In the genomic region with DNA sequence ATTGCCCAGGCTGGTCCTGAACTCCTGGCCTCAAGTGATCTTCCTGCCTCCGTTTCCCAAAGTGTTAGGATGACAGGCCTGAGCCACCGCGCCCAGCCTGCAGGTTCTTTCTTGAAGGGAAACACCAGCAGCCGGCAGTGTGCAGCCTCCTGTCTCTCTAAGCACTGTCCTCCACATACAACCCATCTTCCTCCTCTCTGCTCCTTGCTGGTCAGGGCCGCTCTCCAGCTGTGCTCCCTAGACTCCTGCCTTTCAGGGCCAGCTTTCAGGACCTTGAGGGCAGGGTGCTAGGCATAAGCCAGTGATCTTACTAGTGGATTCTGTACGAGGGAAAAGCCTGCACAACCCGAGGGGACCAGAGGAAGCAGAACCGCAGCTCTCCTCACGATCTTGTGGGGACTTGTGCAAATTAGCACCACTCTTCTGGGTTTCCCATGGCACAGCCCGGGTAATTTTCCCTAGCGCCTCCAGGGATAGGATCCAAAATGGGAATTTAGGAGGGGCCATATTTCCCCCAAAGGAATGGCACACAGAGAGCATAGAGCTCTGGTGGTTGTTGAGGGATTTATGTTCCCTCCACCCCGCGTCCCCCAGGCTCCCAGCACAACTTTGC, we compare ENCODE assay signal across 13 cellular contexts. TPM values are rescaled to one million over a fixed set of nuclear protein-coding genes. Genes with fewer than 3 reads are reported as not detected.
A peak's percentile ranks its signal among the peaks of the same experiment; 100 is the strongest.
DNase-seq lines count a peak whose midpoint lies in the region; ATAC-seq and TF ChIP-seq lines count a peak whose summit lies in the region.
"Had no signal": no experiment of that assay in that cellular context is flagged by ENCODE, and none has a peak within 500 bp of the region (broad histone marks: within the 10 kb centered on the region; RNA-seq: fewer than 3 reads in every experiment).

No MANE protein-coding gene starts in this region.

- no peaks in the 10 kb centered on the region for H3K79me2 ChIP-seq in PC-9 (ENCODE audit: low read depth)

- H3K9me3 Mint-ChIP-seq in activated naive CD8-positive, alpha-beta T cell (ENCODE audit: low read depth), result no peaks in the 10 kb centered on the region
- no peaks in the 10 kb centered on the region for H3K9me3 Mint-ChIP-seq in activated naive CD8-positive, alpha-beta T cell treated with anti-CD3 and anti-CD28 coated beads for 36 hours
- H3K9me3 Mint-ChIP-seq in stimulated activated memory B cell treated with anti-CD40 and anti-IgM and Interleukin-4, amounts not matched to agents 10 μg/mL and 1 μg/mL and 100 μg/mL, for 72 hours, result no peaks in the 10 kb centered on the region

- H3K27me3 ChIP-seq in PC-9 (ENCODE audit: insufficient read depth, low read depth), result no peaks in the 10 kb centered on the region

- H3K36me3 Mint-ChIP-seq in activated naive CD8-positive, alpha-beta T cell, result no peaks in the 10 kb centered on the region
- no peaks in the 10 kb centered on the region for H3K36me3 Mint-ChIP-seq in activated naive CD8-positive, alpha-beta T cell treated with anti-CD3 and anti-CD28 coated beads for 36 hours
- H3K36me3 Mint-ChIP-seq in stimulated activated memory B cell treated with anti-CD40 and anti-IgM and Interleukin-4, amounts not matched to agents 10 μg/mL and 1 μg/mL and 100 μg/mL, for 72 hours, result no peaks in the 10 kb centered on the region

- BruUV-seq in PC-9 (replicated peaks; lab: Mats Ljungman, UMichigan), result no TSS peak

- TF ChIP-seq CTCF in PC-9 (conservative IDR thresholded peaks at IDR 0.05), result no peak

- H3K4me1 ChIP-seq in PC-9 (replicated peaks; ENCODE audit: insufficient read depth), result no peaks in the 10 kb centered on the region

- no peaks in the 10 kb centered on the region for H3K9me3 ChIP-seq in PC-9 (ENCODE audit: insufficient read depth, low read depth)
- H3K9me3 ChIP-seq: esophagus squamous epithelium had no signal

- CTCF ChIA-PET in PC-9 (lab: Charles Lee), result interaction anchor here (0.7 to 1.1 kb wide), 2 partner anchors 113 to 402 kb away, joined by 3 to 7 read pairs; no protein-coding TSS in a partner anchor

- H3K27me3 Mint-ChIP-seq in activated naive CD8-positive, alpha-beta T cell, result peaks cover 37% of the 10 kb centered on the region
- peaks cover 41% of the 10 kb centered on the region for H3K27me3 Mint-ChIP-seq in activated naive CD8-positive, alpha-beta T cell treated with anti-CD3 and anti-CD28 coated beads for 36 hours
- peaks cover 58% of the 10 kb centered on the region for H3K27me3 Mint-ChIP-seq in stimulated activated memory B cell treated with anti-CD40 and anti-IgM and Interleukin-4, amounts not matched to agents 10 μg/mL and 1 μg/mL and 100 μg/mL, for 72 hours

- POLR2A ChIA-PET in PC-9 (lab: Charles Lee; ENCODE audit: unreplicated experiment), result no interaction called here

- DNase-seq in activated naive CD8-positive, alpha-beta T cell treated with anti-CD3 and anti-CD28 coated beads for 36 hours, result no peak
- DNase-seq in PC-9, result no peak
- DNase-seq in islet precursor cell, result peak; percentile 49
- DNase-seq in NCI-H446 treated with DMSO at 0.1 percent for 48 hours (lab: John Stamatoyannopoulos, UW), result no peak
- DNase-seq in activated CD4-positive, alpha-beta T cell treated with anti-CD3 and anti-CD28 coated beads, Interleukin-2, amount 50 U/mL, for 48 hours, result no peak
- DNase-seq: activated CD4-positive, CD25-positive, alpha-beta regulatory T cell treated with anti-CD3 and anti-CD28 coated beads, Interleukin-2, amount 50 U/mL, for 72 hours; activated gamma-delta T cell treated with Interleukin-2 at 50 U/mL for 16 hours; esophagus squamous epithelium; NCI-H187 treated with DMSO at 0.1 percent for 48 hours had no signal

- no peaks in the 10 kb centered on the region for H3F3A ChIP-seq in PC-9 (ENCODE audit: insufficient read depth, low read depth)

- ATAC-seq in stimulated activated memory B cell treated with anti-CD40 and anti-IgM and Interleukin-4, amounts not matched to agents 10 μg/mL and 1 μg/mL and 100 μg/mL, for 72 hours, result no peak
- ATAC-seq in GM19035 (IDR thresholded peaks at IDR 0.05; ENCODE audit: unreplicated experiment), result no peak

- H3K36me3 ChIP-seq in PC-9 (ENCODE audit: low read depth), result no peaks in the 10 kb centered on the region
- H3K36me3 ChIP-seq: esophagus squamous epithelium, SJSA1 had no signal

- H3K4me3 Mint-ChIP-seq in activated naive CD8-positive, alpha-beta T cell, result peak overlapping the region; percentile 88
- no peak overlapping the region for H3K4me3 Mint-ChIP-seq in activated naive CD8-positive, alpha-beta T cell treated with anti-CD3 and anti-CD28 coated beads for 36 hours
- H3K4me3 Mint-ChIP-seq in stimulated activated memory B cell treated with anti-CD40 and anti-IgM and Interleukin-4, amounts not matched to agents 10 μg/mL and 1 μg/mL and 100 μg/mL, for 72 hours, result peak overlapping the region; percentile 66

- H2AFZ ChIP-seq in PC-9, result no peak overlapping the region

- intact Hi-C loops in PC-9 (cut with micrococcal nuclease; ENCODE audit: unreplicated experiment), result loop anchor here (1.0 kb wide), 2 partner anchors 315 to 365 kb away; no protein-coding TSS in a partner anchor

- H3K4me1 Mint-ChIP-seq in activated naive CD8-positive, alpha-beta T cell (ENCODE audit: low read depth), result peaks cover 12% of the 10 kb centered on the region
- peaks cover 14% of the 10 kb centered on the region for H3K4me1 Mint-ChIP-seq in activated naive CD8-positive, alpha-beta T cell treated with anti-CD3 and anti-CD28 coated beads for 36 hours
- peaks cover 24% of the 10 kb centered on the region for H3K4me1 Mint-ChIP-seq in stimulated activated memory B cell treated with anti-CD40 and anti-IgM and Interleukin-4, amounts not matched to agents 10 μg/mL and 1 μg/mL and 100 μg/mL, for 72 hours

- H3K4me3 ChIP-seq in PC-9, result no peak overlapping the region

- no peaks in the 10 kb centered on the region for H4K20me1 ChIP-seq in PC-9 (ENCODE audit: insufficient read depth)

- no peak overlapping the region for H3K27ac ChIP-seq in PC-9
- H3K27ac ChIP-seq: esophagus squamous epithelium, SJSA1 had no signal

- H3K27ac Mint-ChIP-seq in activated naive CD8-positive, alpha-beta T cell, result no peak overlapping the region
- no peak overlapping the region for H3K27ac Mint-ChIP-seq in activated naive CD8-positive, alpha-beta T cell treated with anti-CD3 and anti-CD28 coated beads for 36 hours
- no peak overlapping the region for H3K27ac Mint-ChIP-seq in stimulated activated memory B cell treated with anti-CD40 and anti-IgM and Interleukin-4, amounts not matched to agents 10 μg/mL and 1 μg/mL and 100 μg/mL, for 72 hours

- H3K4me2 ChIP-seq in PC-9, result peak overlapping the region; percentile 90; the same call in 1 of the 2 replicates

- no peaks in the 10 kb centered on the region for H3K9me2 ChIP-seq in PC-9 (ENCODE audit: insufficient read depth)

RNA-seq across cellular contexts. Expression of a gene that starts 18.2 kb away (rescaled TPM):
- total RNA-seq in activated naive CD8-positive, alpha-beta T cell treated with anti-CD3 and anti-CD28 coated beads for 36 hours, result not detected
- total RNA-seq in PC-9 (2021), result 0.53 and 0.59 TPM in 2 replicates
- total RNA-seq: SJSA1 had no signal
